ENCODE assay signal across 14 cellular contexts in the genomic region with DNA sequence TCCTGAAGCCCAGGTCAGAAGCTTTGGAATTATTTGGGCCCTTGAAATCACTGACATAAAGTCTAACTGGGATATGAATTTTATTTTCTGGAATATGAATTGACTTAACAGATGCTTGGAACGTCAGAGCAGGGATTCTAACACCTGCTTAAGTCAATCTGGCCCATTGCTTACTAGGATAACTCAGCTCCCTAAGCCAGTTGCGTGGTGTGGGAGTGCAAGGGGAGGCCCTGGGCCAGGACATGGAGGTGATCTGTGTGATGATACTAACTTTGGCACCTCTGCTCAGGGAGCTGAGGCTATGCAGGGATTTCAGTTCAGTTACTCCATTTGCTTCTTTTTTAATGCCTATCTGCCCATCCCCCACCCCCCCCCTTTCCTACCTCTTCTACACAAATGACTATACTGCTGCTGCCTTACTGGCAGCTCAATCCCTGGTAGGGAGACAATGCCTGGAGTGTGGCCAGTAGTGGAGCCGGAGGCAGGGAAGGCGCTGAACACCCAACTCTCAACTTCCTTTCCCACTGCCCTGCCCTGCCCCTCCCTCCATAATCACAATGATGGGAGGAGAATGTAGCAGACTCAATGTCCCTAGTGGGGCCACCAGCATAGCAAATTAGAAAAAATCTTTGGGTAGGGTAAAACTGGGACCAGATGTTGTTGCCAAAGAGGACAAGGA. TPM values are rescaled to one million over a fixed set of nuclear protein-coding genes. Genes with fewer than 3 reads are reported as not detected.
DNase-seq lines count a peak whose midpoint lies in the region; ATAC-seq and TF ChIP-seq lines count a peak whose summit lies in the region.
"Had no signal": no experiment of that assay in that cellular context is flagged by ENCODE, and none has a peak within 500 bp of the region (broad histone marks: within the 10 kb centered on the region; RNA-seq: fewer than 3 reads in every experiment).

No MANE protein-coding gene starts in this region.

- H3K36me3 Mint-ChIP-seq in MCF 10A (ENCODE audit: insufficient read depth, unreplicated experiment) (peaks cover 6% of the 10 kb centered on the region), naive B cell (no peaks in the 10 kb centered on the region)

- H3K9me3 Mint-ChIP-seq in MCF 10A (ENCODE audit: unreplicated experiment) (no peaks in the 10 kb centered on the region), naive B cell (no peaks in the 10 kb centered on the region)
- H3K9me3 Mint-ChIP-seq: activated B cell treated with CpG ODN at 0.5 μM for 24 hours, nephron progenitor cell, type B pancreatic cell had no signal

- no TSS peak for BruUV-seq in MCF 10A (replicated peaks; lab: Mats Ljungman, UMichigan)

- no peak overlapping the region for H3K27ac Mint-ChIP-seq in MCF 10A (ENCODE audit: low read depth, unreplicated experiment)
- H3K27ac Mint-ChIP-seq in naive B cell, result peak overlapping the region in 5 of 6 donors; percentile 48 to 91 (median 57)
- H3K27ac Mint-ChIP-seq: activated B cell treated with CpG ODN at 0.5 μM for 24 hours, nephron progenitor cell, type B pancreatic cell had no signal

- no peak for TF ChIP-seq EP300 in esophagus muscularis mucosa (IDR thresholded peaks at IDR 0.05)

- H3K4me1 ChIP-seq in breast epithelium (no peaks in the 10 kb centered on the region), esophagus muscularis mucosa (peaks cover 44 to 52% (median 47%) of the 10 kb centered on the region in 4 donors), upper lobe of right lung (peaks cover 33% of the 10 kb centered on the region)

- H3K4me3 ChIP-seq in breast epithelium (no peak overlapping the region), esophagus muscularis mucosa (no peak overlapping the region), upper lobe of right lung (no peak overlapping the region)

- H3K4me1 Mint-ChIP-seq in MCF 10A (ENCODE audit: insufficient read depth, unreplicated experiment) (peaks cover 32% of the 10 kb centered on the region), naive B cell (peaks cover 21 to 30% (median 29%) of the 10 kb centered on the region in 3 donors)

- H3K36me3 ChIP-seq in breast epithelium, result no peaks in the 10 kb centered on the region
- peaks cover 0 to 14% (median 11%) of the 10 kb centered on the region in 4 donors for H3K36me3 ChIP-seq in esophagus muscularis mucosa
- peaks cover 4% of the 10 kb centered on the region for H3K36me3 ChIP-seq in upper lobe of right lung

- peak overlapping the region in 1 of 2 donors; percentile 64 for H3K27ac ChIP-seq in breast epithelium
- peak overlapping the region; percentile 26 to 52 (median 38) for H3K27ac ChIP-seq in esophagus muscularis mucosa (replicated peaks in 1 of 4)
- peak overlapping the region; percentile 68 for H3K27ac ChIP-seq in upper lobe of right lung

- H3K27me3 ChIP-seq in breast epithelium, result no peaks in the 10 kb centered on the region
- H3K27me3 ChIP-seq in esophagus muscularis mucosa, result no peaks in the 10 kb centered on the region
- H3K27me3 ChIP-seq in upper lobe of right lung, result no peaks in the 10 kb centered on the region

- TF ChIP-seq CTCF in MCF 10A (IDR thresholded peaks at IDR 0.05; ENCODE audit: unreplicated experiment), result no peak
- no peak for TF ChIP-seq CTCF in breast epithelium (IDR thresholded peaks at IDR 0.05)
- no peak for TF ChIP-seq CTCF in esophagus muscularis mucosa (IDR thresholded peaks at IDR 0.05)
- TF ChIP-seq CTCF in upper lobe of right lung (IDR thresholded peaks at IDR 0.05), result no peak

- H3K4me3 Mint-ChIP-seq in MCF 10A (ENCODE audit: unreplicated experiment), result no peak overlapping the region
- H3K4me3 Mint-ChIP-seq in naive B cell, result peak overlapping the region in 2 of 8 donors; percentile 12 to 31
- H3K4me3 Mint-ChIP-seq: activated B cell treated with CpG ODN at 0.5 μM for 24 hours, nephron progenitor cell, type B pancreatic cell had no signal

- intact Hi-C loops in MCF 10A (cut with micrococcal nuclease), result no loop called here
- intact Hi-C loops in breast epithelium (cut with DNase I; ENCODE audit: low total_unique reads), result no loop called here
- intact Hi-C loops in esophagus muscularis mucosa (cut with DNase I), result no loop called here
- intact Hi-C loops in upper lobe of right lung (cut with DNase I), result no loop called here

- WGBS in esophagus muscularis mucosa, result 40% methylated on average over 4 of the region's 4 CpGs

- ATAC-seq in naive B cell (ENCODE audit: low read depth in 2 of 2), result no peak
- ATAC-seq in upper lobe of right lung, result peak; percentile 32
- ATAC-seq in HG03460 (IDR thresholded peaks at IDR 0.05; ENCODE audit: unreplicated experiment), result no peak

- TF ChIP-seq POLR2A in breast epithelium (IDR thresholded peaks at IDR 0.05) (no peak), esophagus muscularis mucosa (IDR thresholded peaks at IDR 0.05; ENCODE audit: low read depth) (no peak)

- POLR2A ChIA-PET in MCF 10A (lab: Yijun Ruan, JAX), result interaction anchor here (1.4 to 3.4 kb wide), 2 partner anchors 19 to 37 kb away, joined by 3 to 14 read pairs; partner anchors contain the start of gene INKA2

- no peaks in the 10 kb centered on the region for H3K9me3 ChIP-seq in breast epithelium
- H3K9me3 ChIP-seq in esophagus muscularis mucosa, result no peaks in the 10 kb centered on the region
- no peaks in the 10 kb centered on the region for H3K9me3 ChIP-seq in upper lobe of right lung

- no peaks in the 10 kb centered on the region for H3K27me3 Mint-ChIP-seq in MCF 10A (ENCODE audit: insufficient read depth, unreplicated experiment)
- no peaks in the 10 kb centered on the region for H3K27me3 Mint-ChIP-seq in naive B cell
- H3K27me3 Mint-ChIP-seq: activated B cell treated with CpG ODN at 0.5 μM for 24 hours, type B pancreatic cell had no signal

- CTCF ChIA-PET in MCF 10A (lab: Yijun Ruan, JAX), result interaction anchor here (0.6 to 1.1 kb wide), 3 partner anchors 16 to 35 kb away, joined by 3 to 6 read pairs (median 4); no protein-coding TSS in a partner anchor

- peak; percentile 76 for DNase-seq in MCF 10A (ENCODE audit: unreplicated experiment)
- DNase-seq in breast epithelium (ENCODE audit: low spot score in 2 of 2), result no peak
- DNase-seq in esophagus muscularis mucosa (ENCODE audit: extremely low spot score), result no peak
- DNase-seq in naive B cell, result no peak
- no peak for DNase-seq in upper lobe of right lung
- DNase-seq in NCI-H774 (lab: John Stamatoyannopoulos, UW), result no peak
- DNase-seq in COR-L47 (lab: John Stamatoyannopoulos, UW), result no peak
- DNase-seq: activated B cell treated with CpG ODN at 0.5 μM for 24 hours; amniotic stem cell; effector memory CD4-positive, alpha-beta T cell; NCI-H2081; nephron progenitor cell had no signal

RNA-seq across cellular contexts. Expression of gene INKA2, which starts 19.5 kb away (rescaled TPM):
- 3.5 and 6.6 TPM in 2 replicates for total RNA-seq in MCF 10A (2022)
- 1 to 10 TPM; 3.0 to 4.6 (median 3.8) TPM for total RNA-seq in breast epithelium
- total RNA-seq in esophagus muscularis mucosa, result 10 to 100 TPM in 1 of 4 donors, 1 to 10 TPM in 3; 4.0 to 10.8 (median 8.5) TPM
- polyA plus RNA-seq in naive B cell (ENCODE audit: low read depth in 6 of 6), result under 1 TPM in 5 of 6 donors, not detected in 1; 0.28 to 0.86 (median 0.40) TPM
- 13.3 TPM for total RNA-seq in upper lobe of right lung

RNA-seq across cellular contexts. Expression of gene DDX20, which starts 36.0 kb away (rescaled TPM):
- 14.8 and 16.8 TPM in 2 replicates for total RNA-seq in MCF 10A (2022)
- 10 to 100 TPM; 14.1 to 28.0 (median 25.9) TPM for total RNA-seq in breast epithelium
- total RNA-seq in esophagus muscularis mucosa, result 10 to 100 TPM in 3 of 4 donors, 1 to 10 TPM in 1; 9.5 to 19.9 (median 13.1) TPM
- 10 to 100 TPM in 5 of 6 donors, 1 to 10 TPM in 1; 7.5 to 15.7 (median 11.5) TPM for polyA plus RNA-seq in naive B cell (ENCODE audit: low read depth in 6 of 6)
- total RNA-seq in upper lobe of right lung, result 10.9 TPM
